ENCODE assay signal across 1 cellular context in genomic region chr11:110027627-110028371, GRCh38.
TF ChIP-seq lines count a peak whose summit lies in the region.

No MANE protein-coding gene starts in this region.

TF ChIP-seq in GM12878, 131 proteins besides CTCF, POLR2A, EP300 and RAD21 (continued from another document and continues in another):
- TF ChIP-seq E2F8 (IDR thresholded peaks at IDR 0.05; ENCODE audit: low read depth, partially characterized antibody) (no peak), SPI1 (IDR thresholded peaks at IDR 0.05; ENCODE audit: borderline replicate concordance, insufficient read depth, low read depth, low read length) (peak; percentile 2; the same call in 1 of the 2 replicates), MYC (IDR thresholded peaks at IDR 0.05; ENCODE audit: insufficient read depth, insufficient read length, insufficient replicate concordance, low read length, severe bottlenecking) (no peak), SMAD5 (IDR thresholded peaks at IDR 0.05; ENCODE audit: low read depth) (no peak), HDGF (IDR thresholded peaks at IDR 0.05) (no peak), FOS (IDR thresholded peaks at IDR 0.05; ENCODE audit: borderline replicate concordance, extremely low read depth, insufficient read length) (no peak), ZNF274 (IDR thresholded peaks at IDR 0.05; ENCODE audit: insufficient read depth, insufficient read length) (no peak), BHLHE40 (IDR thresholded peaks at IDR 0.05; ENCODE audit: borderline replicate concordance in 1 of 2, low read depth in 2 of 2, low read length in 1 of 2) (peak; percentile 73 to 86), MLLT1 (IDR thresholded peaks at IDR 0.05) (peak; percentile 95), ZSCAN29 (IDR thresholded peaks at IDR 0.05) (no peak), RCOR1 (conservative IDR thresholded peaks at IDR 0.05; ENCODE audit: low read depth, low read length) (peak; percentile 58; the same call in 1 of the 2 replicates), FOXM1 (IDR thresholded peaks at IDR 0.05; ENCODE audit: low read depth, low read length) (peak; percentile 87), PML (IDR thresholded peaks at IDR 0.05; ENCODE audit: low read length) (peak; percentile 31; the same call in 1 of the 2 replicates), SREBF1 (IDR thresholded peaks at IDR 0.05; ENCODE audit: low read length) (no peak), YBX1 (IDR thresholded peaks at IDR 0.05) (no peak), NR2F1 (conservative IDR thresholded peaks at IDR 0.05) (peak; percentile 35; the same call in 1 of the 2 replicates), MYB (IDR thresholded peaks at IDR 0.05; ENCODE audit: borderline replicate concordance, low read depth, low read length) (peak; percentile 50; the same call in 1 of the 2 replicates), CEBPZ (IDR thresholded peaks at IDR 0.05; ENCODE audit: low read depth, low read length) (no peak), CHD1 (IDR thresholded peaks at IDR 0.05; ENCODE audit: low read depth, low read length) (no peak), ZNF207 (IDR thresholded peaks at IDR 0.05; ENCODE audit: borderline replicate concordance) (peak; percentile 79), ZNF687 (IDR thresholded peaks at IDR 0.05) (peak; percentile 33; the same call in 1 of the 2 replicates), SUPT20H (IDR thresholded peaks at IDR 0.05; ENCODE audit: borderline replicate concordance, control insufficient read depth, low read depth, low read length) (no peak), ZBTB4 (CRISPR knock-in tag; IDR thresholded peaks at IDR 0.05) (no peak), ZNF384 (IDR thresholded peaks at IDR 0.05; ENCODE audit: borderline replicate concordance, low read depth, low read length) (no peak), ASH2L (IDR thresholded peaks at IDR 0.05; ENCODE audit: borderline replicate concordance, low read depth) (peak; percentile 31; the same call in 1 of the 2 replicates), MEF2B (IDR thresholded peaks at IDR 0.05; ENCODE audit: partially characterized antibody, poor library complexity, severe bottlenecking) (peak; percentile 86), CHD2 (IDR thresholded peaks at IDR 0.05; ENCODE audit: borderline replicate concordance, low read depth, low read length) (peak; percentile 66; the same call in 1 of the 2 replicates), YY1 (IDR thresholded peaks at IDR 0.05; ENCODE audit: low read depth, low read length) (no peak)
- TF ChIP-seq, protein P1, sequence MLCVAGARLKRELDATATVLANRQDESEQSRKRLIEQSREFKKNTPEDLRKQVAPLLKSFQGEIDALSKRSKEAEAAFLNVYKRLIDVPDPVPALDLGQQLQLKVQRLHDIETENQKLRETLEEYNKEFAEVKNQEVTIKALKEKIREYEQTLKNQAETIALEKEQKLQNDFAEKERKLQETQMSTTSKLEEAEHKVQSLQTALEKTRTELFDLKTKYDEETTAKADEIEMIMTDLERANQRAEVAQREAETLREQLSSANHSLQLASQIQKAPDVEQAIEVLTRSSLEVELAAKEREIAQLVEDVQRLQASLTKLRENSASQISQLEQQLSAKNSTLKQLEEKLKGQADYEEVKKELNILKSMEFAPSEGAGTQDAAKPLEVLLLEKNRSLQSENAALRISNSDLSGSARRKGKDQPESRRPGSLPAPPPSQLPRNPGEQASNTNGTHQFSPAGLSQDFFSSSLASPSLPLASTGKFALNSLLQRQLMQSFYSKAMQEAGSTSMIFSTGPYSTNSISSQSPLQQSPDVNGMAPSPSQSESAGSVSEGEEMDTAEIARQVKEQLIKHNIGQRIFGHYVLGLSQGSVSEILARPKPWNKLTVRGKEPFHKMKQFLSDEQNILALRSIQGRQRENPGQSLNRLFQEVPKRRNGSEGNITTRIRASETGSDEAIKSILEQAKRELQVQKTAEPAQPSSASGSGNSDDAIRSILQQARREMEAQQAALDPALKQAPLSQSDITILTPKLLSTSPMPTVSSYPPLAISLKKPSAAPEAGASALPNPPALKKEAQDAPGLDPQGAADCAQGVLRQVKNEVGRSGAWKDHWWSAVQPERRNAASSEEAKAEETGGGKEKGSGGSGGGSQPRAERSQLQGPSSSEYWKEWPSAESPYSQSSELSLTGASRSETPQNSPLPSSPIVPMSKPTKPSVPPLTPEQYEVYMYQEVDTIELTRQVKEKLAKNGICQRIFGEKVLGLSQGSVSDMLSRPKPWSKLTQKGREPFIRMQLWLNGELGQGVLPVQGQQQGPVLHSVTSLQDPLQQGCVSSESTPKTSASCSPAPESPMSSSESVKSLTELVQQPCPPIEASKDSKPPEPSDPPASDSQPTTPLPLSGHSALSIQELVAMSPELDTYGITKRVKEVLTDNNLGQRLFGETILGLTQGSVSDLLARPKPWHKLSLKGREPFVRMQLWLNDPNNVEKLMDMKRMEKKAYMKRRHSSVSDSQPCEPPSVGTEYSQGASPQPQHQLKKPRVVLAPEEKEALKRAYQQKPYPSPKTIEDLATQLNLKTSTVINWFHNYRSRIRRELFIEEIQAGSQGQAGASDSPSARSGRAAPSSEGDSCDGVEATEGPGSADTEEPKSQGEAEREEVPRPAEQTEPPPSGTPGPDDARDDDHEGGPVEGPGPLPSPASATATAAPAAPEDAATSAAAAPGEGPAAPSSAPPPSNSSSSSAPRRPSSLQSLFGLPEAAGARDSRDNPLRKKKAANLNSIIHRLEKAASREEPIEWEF (IDR thresholded peaks at IDR 0.05; ENCODE audit: insufficient replicate concordance, low read depth, low read length) = no peak
- TF ChIP-seq, protein P2, sequence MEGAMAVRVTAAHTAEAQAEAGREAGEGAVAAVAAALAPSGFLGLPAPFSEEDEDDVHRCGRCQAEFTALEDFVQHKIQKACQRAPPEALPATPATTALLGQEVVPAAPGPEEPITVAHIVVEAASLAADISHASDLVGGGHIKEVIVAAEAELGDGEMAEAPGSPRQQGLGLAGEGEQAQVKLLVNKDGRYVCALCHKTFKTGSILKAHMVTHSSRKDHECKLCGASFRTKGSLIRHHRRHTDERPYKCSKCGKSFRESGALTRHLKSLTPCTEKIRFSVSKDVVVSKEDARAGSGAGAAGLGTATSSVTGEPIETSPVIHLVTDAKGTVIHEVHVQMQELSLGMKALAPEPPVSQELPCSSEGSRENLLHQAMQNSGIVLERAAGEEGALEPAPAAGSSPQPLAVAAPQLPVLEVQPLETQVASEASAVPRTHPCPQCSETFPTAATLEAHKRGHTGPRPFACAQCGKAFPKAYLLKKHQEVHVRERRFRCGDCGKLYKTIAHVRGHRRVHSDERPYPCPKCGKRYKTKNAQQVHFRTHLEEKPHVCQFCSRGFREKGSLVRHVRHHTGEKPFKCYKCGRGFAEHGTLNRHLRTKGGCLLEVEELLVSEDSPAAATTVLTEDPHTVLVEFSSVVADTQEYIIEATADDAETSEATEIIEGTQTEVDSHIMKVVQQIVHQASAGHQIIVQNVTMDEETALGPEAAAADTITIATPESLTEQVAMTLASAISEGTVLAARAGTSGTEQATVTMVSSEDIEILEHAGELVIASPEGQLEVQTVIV (IDR thresholded peaks at IDR 0.05; ENCODE audit: borderline replicate concordance, partially characterized antibody) = no peak
